In genomic region chr7:83162402-83163256, GRCh38 we compare ENCODE assay signal across 8 cellular contexts. TPM values are rescaled to one million over a fixed set of nuclear protein-coding genes. Genes with fewer than 3 reads are reported as not detected.
DNase-seq lines count a peak whose midpoint lies in the region; TF ChIP-seq lines count a peak whose summit lies in the region.

TSS of gene PCLO (minus strand) at chr7:83162884. CDS start at chr7:83162592, 292 bp downstream.

- H3K4me1 ChIP-seq in right atrium auricular region (peaks cover 0 to 5% of the 10 kb centered on the region in 2 donors), prostate gland (replicated peaks) (no peaks in the 10 kb centered on the region)

- H3K27ac ChIP-seq in right atrium auricular region, result peak within 1 kb of the TSS; percentile 65 to 80
- H3K27ac ChIP-seq in prostate gland, result peak within 1 kb of the TSS; percentile 87 to 92

- WGBS in prostate gland, result under 1% methylated on average over 63 of the region's 77 CpGs

- DNase-seq in Daoy (ENCODE audit: low read depth) (peak; percentile 96), H7 (peak; percentile 90), MG63 (peak; percentile 43), SHP77 (lab: John Stamatoyannopoulos, UW) (peak; percentile 92), amniotic stem cell (lab: John Stamatoyannopoulos, UW) (peak; percentile 11), right atrium auricular region (ENCODE audit: low spot score) (no peak), prostate gland (ENCODE audit: low spot score) (peak; percentile 87), GM19238 (ENCODE audit: insufficient read length, low spot score) (no peak)

- intact Hi-C loops in prostate gland (cut with DNase I), result no loop called here

- H3K27me3 ChIP-seq in H7 (ENCODE audit: control insufficient read depth, insufficient read depth, low read length) (no peaks in the 10 kb centered on the region), MG63 (peaks cover 3% of the 10 kb centered on the region; the same call in 1 of the 2 replicates), right atrium auricular region (no peaks in the 10 kb centered on the region), prostate gland (replicated peaks; ENCODE audit: insufficient read depth) (no peaks in the 10 kb centered on the region)

- TF ChIP-seq CTCF in right atrium auricular region (IDR thresholded peaks at IDR 0.05) (no peak), prostate gland (IDR thresholded peaks at IDR 0.05) (peak in 1 of 4 experiments; percentile 8)

- H3K36me3 ChIP-seq in H7 (replicated peaks; ENCODE audit: control insufficient read depth, insufficient read depth, low read length) (no peaks in the 10 kb centered on the region), MG63 (no peaks in the 10 kb centered on the region), right atrium auricular region (no peaks in the 10 kb centered on the region), prostate gland (no peaks in the 10 kb centered on the region)

- H3K4me3 ChIP-seq in H7 (ENCODE audit: insufficient read depth, low read depth, low read length), result peak within 1 kb of the TSS; percentile 77
- H3K4me3 ChIP-seq in MG63, result peak within 1 kb of the TSS; percentile 43
- peak within 1 kb of the TSS; percentile 48 to 70 for H3K4me3 ChIP-seq in right atrium auricular region
- H3K4me3 ChIP-seq in prostate gland, result peak within 1 kb of the TSS; percentile 64 to 79

- TF ChIP-seq POLR2A in prostate gland (IDR thresholded peaks at IDR 0.05), result peak; percentile 75

- no peaks in the 10 kb centered on the region for H3K9me3 ChIP-seq in MG63
- no peaks in the 10 kb centered on the region for H3K9me3 ChIP-seq in right atrium auricular region
- no peaks in the 10 kb centered on the region for H3K9me3 ChIP-seq in prostate gland

RNA-seq across cellular contexts. Expression of gene PCLO, which starts in this region (rescaled TPM):
- total RNA-seq in Daoy (2014; rRNA removed; shearing (Covaris generic)), result 1.3 and 5.1 TPM in 2 replicates
- total RNA-seq in H7 (2014; rRNA removed; shearing (Covaris generic)), result 0.59 and 1.5 TPM in 2 replicates
- total RNA-seq in MG63 (2014; rRNA removed; shearing (Covaris generic); ENCODE audit: low replicate concordance), result not detected in 2 replicates
- 1 to 10 TPM; 2.9 to 6.3 TPM for total RNA-seq in right atrium auricular region
- total RNA-seq in prostate gland, result 10 to 100 TPM; 14.5 to 25.2 TPM

Comparison
In these comparisons a context has a peak if more than half of its experiments do, and no peak if none do; other contexts are left out.
1. Peak in DNase-seq and H3K4me3 ChIP-seq in MG63; RNA of the gene not detected or under 1 TPM.
2. DNase-seq: peak in Daoy (single experiment), H7 (single experiment), SHP77 (2 of 2), amniotic stem cell (single experiment) and prostate gland (single experiment); none in right atrium auricular region (single experiment) and GM19238 (single experiment).
3. Peak in every context shown above with its lines, with median percentiles within 50 percentile points of each other: H3K4me3 ChIP-seq.